Comparison of ENCODE assay signal across 7 cellular contexts in genomic region chr11:47394322-47395224, GRCh38. TPM values are rescaled to one million over a fixed set of nuclear protein-coding genes. Genes with fewer than 3 reads are reported as not detected.
DNase-seq lines count a peak whose midpoint lies in the region; ATAC-seq and TF ChIP-seq lines count a peak whose summit lies in the region.

No MANE protein-coding gene starts in this region.

- H3K4me2 ChIP-seq in smooth muscle cell: no peak overlapping the region

- TF ChIP-seq POLR2A in stomach (IDR thresholded peaks at IDR 0.05): no peak

- no peaks in the 10 kb centered on the region for H3F3A ChIP-seq in smooth muscle cell (ENCODE audit: low read depth)

- no peaks in the 10 kb centered on the region for H3K79me2 ChIP-seq in smooth muscle cell (ENCODE audit: low read depth)

- peak; percentile 81 for DNase-seq in SIG-M5 treated with dmso at 0.1 percent for 504 hours (lab: John Stamatoyannopoulos, UW; ENCODE audit: unreplicated experiment)
- peak; percentile 34 for DNase-seq in amniotic epithelial cell (ENCODE audit: low read depth)
- DNase-seq in lung microvascular endothelial cell (ENCODE audit: low read depth in 2 of 2): peak; percentile 95 to 97
- peak; percentile 52 for DNase-seq in stomach
- DNase-seq in smooth muscle cell (lab: John Stamatoyannopoulos, UW; ENCODE audit: unreplicated experiment): no peak

- no peak overlapping the region for H3K9ac ChIP-seq in smooth muscle cell (ENCODE audit: low read depth)

- ATAC-seq in GM21619 (IDR thresholded peaks at IDR 0.05; ENCODE audit: unreplicated experiment) (peak; percentile 47), HG02623 (IDR thresholded peaks at IDR 0.05; ENCODE audit: unreplicated experiment) (no peak)

- H3K27me3 ChIP-seq in stomach: no peaks in the 10 kb centered on the region
- H3K27me3 ChIP-seq in smooth muscle cell (ENCODE audit: low read depth): no peaks in the 10 kb centered on the region

- H3K4me3 ChIP-seq in stomach (peak overlapping the region in 1 of 4 donors; percentile 8), smooth muscle cell (no peak overlapping the region)

- intact Hi-C loops in stomach (cut with DNase I; ENCODE audit: low total_unique reads): no loop called here

- no peaks in the 10 kb centered on the region for H3K36me3 ChIP-seq in stomach
- no peaks in the 10 kb centered on the region for H3K36me3 ChIP-seq in smooth muscle cell (ENCODE audit: low read depth)

- no peaks in the 10 kb centered on the region for H4K20me1 ChIP-seq in smooth muscle cell (ENCODE audit: low read depth)

- no peaks in the 10 kb centered on the region for H3K9me3 ChIP-seq in stomach
- H3K9me3 ChIP-seq in smooth muscle cell (replicated peaks; ENCODE audit: low read depth): no peaks in the 10 kb centered on the region

- WGBS in stomach, 5 donors: 74 to 86% (median 75%) methylated on average over 30 to 39 of the region's 39 CpGs
- whole genome bisulfite sequencing in smooth muscle cell (ENCODE audit: low lambda C conversion rate): 96% methylated on average over 24 of the region's 39 CpGs

- H2AFZ ChIP-seq in smooth muscle cell (ENCODE audit: low read depth): no peak overlapping the region

- peak overlapping the region; percentile 72 to 90 (median 84) for H3K27ac ChIP-seq in stomach
- H3K27ac ChIP-seq in smooth muscle cell (ENCODE audit: low read depth): no peak overlapping the region

- TF ChIP-seq CTCF in stomach (IDR thresholded peaks at IDR 0.05) (no peak), smooth muscle cell (IDR thresholded peaks at IDR 0.05; ENCODE audit: borderline replicate concordance, insufficient read depth, poor library complexity, severe bottlenecking) (no peak)

- H3K4me1 ChIP-seq in stomach: peaks cover 2 to 18% (median 7%) of the 10 kb centered on the region in 4 donors
- H3K4me1 ChIP-seq in smooth muscle cell (ENCODE audit: low read depth): no peaks in the 10 kb centered on the region

- TF ChIP-seq EP300 in stomach (IDR thresholded peaks at IDR 0.05): no peak

RNA-seq across cellular contexts. Expression of gene SLC39A13, which starts 13.8 kb away (rescaled TPM):
- total RNA-seq in lung microvascular endothelial cell: 33.3 and 51.0 TPM in 2 replicates
- total RNA-seq in stomach: 100 to 1,000 TPM in 1 of 5 donors, 10 to 100 TPM in 3, 1 to 10 TPM in 1; 7.0 to 158 (median 24.8) TPM
- polyA plus RNA-seq in stomach: 10 to 100 TPM; 21.7 to 33.6 (median 27.1) TPM
- total RNA-seq in smooth muscle cell: 51.7 and 56.9 TPM in 2 replicates
- polyA plus RNA-seq in smooth muscle cell: 138 and 143 TPM in 2 replicates

RNA-seq across cellular contexts. Expression of gene SPI1, which starts 16.2 kb away (rescaled TPM):
- total RNA-seq in lung microvascular endothelial cell (not detected in 2 replicates), stomach (1 to 10 TPM; 2.6 to 8.4 (median 7.0) TPM), smooth muscle cell (not detected in 2 replicates)
- polyA plus RNA-seq in stomach (10 to 100 TPM in 2 of 3 donors, 1 to 10 TPM in 1; 8.2 to 24.3 (median 15.3) TPM), smooth muscle cell (not detected in 2 replicates)

RNA-seq across cellular contexts. Expression of gene PSMC3, which starts 31.7 kb away (rescaled TPM):
- total RNA-seq in lung microvascular endothelial cell (126 and 135 TPM in 2 replicates), stomach (100 to 1,000 TPM in 2 of 5 donors, 10 to 100 TPM in 2, 1 to 10 TPM in 1; 8.1 to 147 (median 65.9) TPM), smooth muscle cell (71.2 and 99.8 TPM in 2 replicates)
- polyA plus RNA-seq in stomach (100 to 1,000 TPM; 143 to 175 (median 145) TPM), smooth muscle cell (200 and 211 TPM in 2 replicates)

RNA-seq across cellular contexts. Expression of gene MYBPC3, which starts 42.1 kb away (rescaled TPM):
- total RNA-seq in lung microvascular endothelial cell (not detected in 2 replicates), stomach (10 to 100 TPM in 1 of 5 donors, under 1 TPM in 2, not detected in 2; 0.72 to 15.6 (median 0.73) TPM), smooth muscle cell (not detected in 2 replicates)
- polyA plus RNA-seq in stomach (1 to 10 TPM; 1.0 to 3.4 (median 2.1) TPM), smooth muscle cell (0.03 and 0.25 TPM in 2 replicates)

RNA-seq across cellular contexts. Expression of gene RAPSN, which starts 54.4 kb away (rescaled TPM):
- total RNA-seq in lung microvascular endothelial cell: 0.20 TPM in 1 of 2 replicates, not detected in the other
- total RNA-seq in stomach: 1 to 10 TPM in 2 of 5 donors, not detected in 3; 1.1 to 1.2 TPM
- under 1 TPM in 1 of 3 donors, not detected in 2; 0.20 TPM for polyA plus RNA-seq in stomach
- not detected in 2 replicates for total RNA-seq in smooth muscle cell
- polyA plus RNA-seq in smooth muscle cell: 0.41 and 0.96 TPM in 2 replicates
